Comparison of ENCODE assay signal across 24 cellular contexts in genomic region chr6:119343573-119344146, GRCh38. TPM values are rescaled to one million over a fixed set of nuclear protein-coding genes. Genes with fewer than 3 reads are reported as not detected.
A peak's percentile ranks its signal among the peaks of the same experiment; 100 is the strongest.
DNase-seq lines count a peak whose midpoint lies in the region; TF ChIP-seq lines count a peak whose summit lies in the region.
"Had no signal": no experiment of that assay in that cellular context is flagged by ENCODE, and none has a peak within 500 bp of the region (broad histone marks: within the 10 kb centered on the region; RNA-seq: fewer than 3 reads in every experiment).

No MANE protein-coding gene starts in this region.

- H3K36me3 ChIP-seq in OCI-LY1 (ENCODE audit: insufficient read depth, low read length) (no peaks in the 10 kb centered on the region), endodermal cell (ENCODE audit: control insufficient read depth, insufficient read depth, low read length) (peaks cover 18% of the 10 kb centered on the region), subcutaneous abdominal adipose tissue (ENCODE audit: control insufficient read depth in 5 of 5, insufficient read depth in 5 of 5, low read length in 5 of 5) (peaks cover 0 to 13% (median 8%) of the 10 kb centered on the region in 5 donors)
- H3K36me3 ChIP-seq: ascending aorta, pancreas, Peyer's patch, right atrium auricular region, thoracic aorta had no signal

- peak overlapping the region; percentile 31 for H3K27ac Mint-ChIP-seq in activated CD4-positive, alpha-beta T cell treated with anti-CD3 and anti-CD28 coated beads, Interleukin-2, amount 10 ng/mL, durations not matched to agents 24 days and 14 days
- no peak overlapping the region for H3K27ac Mint-ChIP-seq in endodermal cell

- H3K36me3 Mint-ChIP-seq in activated CD4-positive, alpha-beta T cell treated with anti-CD3 and anti-CD28 coated beads, Interleukin-2, amount 10 ng/mL, durations not matched to agents 24 days and 14 days (ENCODE audit: low read depth) = peaks cover 67% of the 10 kb centered on the region
- H3K36me3 Mint-ChIP-seq in endodermal cell (ENCODE audit: low read depth) = peaks cover 36% of the 10 kb centered on the region
- H3K36me3 Mint-ChIP-seq: naive B cell had no signal

- 0 out of 2 replicates have a peak, but pooled peaks cover 3% of the 10 kb centered on the region for H3K79me2 ChIP-seq in OCI-LY1 (ENCODE audit: insufficient read depth, low read length)

- H3K27me3 ChIP-seq in OCI-LY1 (ENCODE audit: insufficient read depth, low read length) (no peaks in the 10 kb centered on the region), endodermal cell (ENCODE audit: control insufficient read depth, insufficient read depth, low read length, poor library complexity, severe bottlenecking) (no peaks in the 10 kb centered on the region), subcutaneous abdominal adipose tissue (ENCODE audit: control insufficient read depth in 5 of 5, insufficient read depth in 4 of 5, low read length in 5 of 5) (no peaks in the 10 kb centered on the region)
- H3K27me3 ChIP-seq: ascending aorta, pancreas, Peyer's patch, right atrium auricular region had no signal

- no peaks in the 10 kb centered on the region for H3K9me3 Mint-ChIP-seq in activated CD4-positive, alpha-beta T cell treated with anti-CD3 and anti-CD28 coated beads, Interleukin-2, amount 10 ng/mL, durations not matched to agents 24 days and 14 days
- no peaks in the 10 kb centered on the region for H3K9me3 Mint-ChIP-seq in endodermal cell
- H3K9me3 Mint-ChIP-seq: naive B cell had no signal

- H3K4me2 ChIP-seq in OCI-LY1 (ENCODE audit: low read length) = peak overlapping the region; percentile 94; the same call in 1 of the 2 replicates

- H3K9ac ChIP-seq in OCI-LY1 (ENCODE audit: low read length) = no peak overlapping the region
- no peak overlapping the region for H3K9ac ChIP-seq in endodermal cell (ENCODE audit: extremely low read depth, low read length, poor library complexity, severe bottlenecking)
- peak overlapping the region in 2 of 5 donors; percentile 13 to 54 for H3K9ac ChIP-seq in subcutaneous abdominal adipose tissue (ENCODE audit: low read length in 5 of 5)

- H3K9me3 ChIP-seq in OCI-LY1 (ENCODE audit: low read length) (no peaks in the 10 kb centered on the region), endodermal cell (ENCODE audit: control insufficient read depth, low read length) (no peaks in the 10 kb centered on the region), subcutaneous abdominal adipose tissue (ENCODE audit: control insufficient read depth in 5 of 5, low read length in 5 of 5) (no peaks in the 10 kb centered on the region)
- H3K9me3 ChIP-seq: ascending aorta, pancreas, Peyer's patch, right atrium auricular region, thoracic aorta had no signal

- peak overlapping the region; percentile 14 for H3K4me3 Mint-ChIP-seq in activated CD4-positive, alpha-beta T cell treated with anti-CD3 and anti-CD28 coated beads, Interleukin-2, amount 10 ng/mL, durations not matched to agents 24 days and 14 days
- H3K4me3 Mint-ChIP-seq in endodermal cell = peak overlapping the region; percentile 89
- H3K4me3 Mint-ChIP-seq: activated naive CD8-positive, alpha-beta T cell; naive B cell had no signal

- intact Hi-C loops in activated CD4-positive, alpha-beta T cell treated with anti-CD3 and anti-CD28 coated beads, Interleukin-2, amount 10 ng/mL, durations not matched to agents 24 days and 14 days (cut with micrococcal nuclease) = loop anchor here (10.0 kb wide), 1 partner anchor 629 kb away; no protein-coding TSS in a partner anchor

- peaks cover 86% of the 10 kb centered on the region for H3K4me1 ChIP-seq in OCI-LY1 (ENCODE audit: insufficient read depth, low read length, severe bottlenecking)
- H3K4me1 ChIP-seq in endodermal cell (ENCODE audit: control insufficient read depth, insufficient read depth, low read length) = peaks cover 9% of the 10 kb centered on the region
- peaks cover 4 to 79% (median 68%) of the 10 kb centered on the region in 5 donors for H3K4me1 ChIP-seq in subcutaneous abdominal adipose tissue (ENCODE audit: control insufficient read depth in 5 of 5, insufficient read depth in 5 of 5, low read length in 5 of 5)

- 80 to 94% methylated on average over 1 to 5 of the region's 5 CpGs for WGBS in endodermal cell (ENCODE audit: insufficient coverage in 1 of 2, insufficient read length in 1 of 2), 2 experiments

- peak overlapping the region; percentile 8 for H3K27ac ChIP-seq in OCI-LY1 (ENCODE audit: low read depth, low read length, poor library complexity, severe bottlenecking)
- H3K27ac ChIP-seq in endodermal cell (ENCODE audit: low read depth, low read length) = no peak overlapping the region
- H3K27ac ChIP-seq in subcutaneous abdominal adipose tissue (ENCODE audit: low read depth, low read length) = peak overlapping the region; percentile 75
- H3K27ac ChIP-seq: 22Rv1, ascending aorta, pancreas, Peyer's patch, right atrium auricular region, thoracic aorta had no signal

- H3K27me3 Mint-ChIP-seq in activated CD4-positive, alpha-beta T cell treated with anti-CD3 and anti-CD28 coated beads, Interleukin-2, amount 10 ng/mL, durations not matched to agents 24 days and 14 days = no peaks in the 10 kb centered on the region
- no peaks in the 10 kb centered on the region for H3K27me3 Mint-ChIP-seq in endodermal cell (ENCODE audit: insufficient read depth)
- H3K27me3 Mint-ChIP-seq: activated naive CD8-positive, alpha-beta T cell; naive B cell had no signal

- H3K4me3 ChIP-seq in OCI-LY1 (ENCODE audit: low read depth, low read length, poor library complexity, severe bottlenecking) (no peak overlapping the region), endodermal cell (ENCODE audit: low read length) (peak overlapping the region; percentile 87), subcutaneous abdominal adipose tissue (ENCODE audit: low read depth in 1 of 5, low read length in 5 of 5) (peak overlapping the region; percentile 2 to 98 (median 23))
- H3K4me3 ChIP-seq: ascending aorta, right atrium auricular region, thoracic aorta had no signal

- no peak overlapping the region for H2AFZ ChIP-seq in OCI-LY1 (ENCODE audit: low read length)

- H3F3A ChIP-seq in OCI-LY1 (ENCODE audit: insufficient read depth, low read length) = no peaks in the 10 kb centered on the region

- peaks cover 74% of the 10 kb centered on the region for H3K4me1 Mint-ChIP-seq in activated CD4-positive, alpha-beta T cell treated with anti-CD3 and anti-CD28 coated beads, Interleukin-2, amount 10 ng/mL, durations not matched to agents 24 days and 14 days
- peaks cover 73% of the 10 kb centered on the region for H3K4me1 Mint-ChIP-seq in endodermal cell

- peak; percentile 47 for DNase-seq in activated CD4-positive, alpha-beta T cell treated with anti-CD3 and anti-CD28 coated beads, Interleukin-2, amount 10 ng/mL, durations not matched to agents 24 days and 14 days
- no peak for DNase-seq in activated CD4-positive, alpha-beta T cell treated with anti-CD3 and anti-CD28 coated beads, Interleukin-2, amount 50 U/mL, for 48 hours
- DNase-seq in endodermal cell = no peak
- no peak for DNase-seq in COLO829 (ENCODE audit: low spot score)
- no peak for DNase-seq in DMS53 (lab: John Stamatoyannopoulos, UW)
- no peak for DNase-seq in NCI-H128 (lab: John Stamatoyannopoulos, UW; ENCODE audit: unreplicated experiment)
- DNase-seq: activated CD8-positive, alpha-beta memory T cell treated with anti-CD3 and anti-CD28 coated beads for 24 hours; KG1; naive B cell; NCI-H2171; NCI-H510A treated with DMSO at 0.1 percent for 48 hours; pancreas; Peyer's patch; SIG-M5; stimulated activated CD4-positive, alpha-beta T cell treated with anti-CD3 and anti-CD28 coated beads, Interleukin-12 subunit alpha, Interleukin-12 subunit beta, amount 100 ng/mL, for 4 hours; stimulated activated CD4-positive, alpha-beta T cell treated with anti-CD3 and anti-CD28 coated beads, Interleukin-4, amount 100 ng/mL, for 24 hours; stimulated activated naive CD4-positive, alpha-beta T cell had no signal

- H4K20me1 ChIP-seq in OCI-LY1 (ENCODE audit: insufficient read depth, low read length) = no peaks in the 10 kb centered on the region

- TF ChIP-seq CTCF in OCI-LY1 (IDR thresholded peaks at IDR 0.05; ENCODE audit: low read length) (no peak), endodermal cell (conservative IDR thresholded peaks at IDR 0.05) (no peak)

- no peaks in the 10 kb centered on the region for H3K9me2 ChIP-seq in OCI-LY1 (ENCODE audit: low read depth, low read length)

RNA-seq across cellular contexts. Expression of gene MAN1A1, which starts 5.9 kb away (rescaled TPM):
- 43.0 and 43.7 TPM in 2 replicates for total RNA-seq in activated CD4-positive, alpha-beta T cell treated with anti-CD3 and anti-CD28 coated beads, Interleukin-2, amount 10 ng/mL, durations not matched to agents 24 days and 14 days
- 10 to 100 TPM; 41.7 to 43.7 TPM for total RNA-seq in endodermal cell
- polyA plus RNA-seq in endodermal cell (2013, experiment 1 of 2) = 10.5 TPM
- 11.9 TPM for polyA plus RNA-seq in endodermal cell (2013, experiment 2 of 2)
